Comparison of ENCODE assay signal across 13 cellular contexts in genomic region chr14:96851694-96852381, GRCh38.
"Had no signal": no experiment of that assay in that cellular context is flagged by ENCODE, and none has a peak within 500 bp of the region (broad histone marks: within the 10 kb centered on the region; RNA-seq: fewer than 3 reads in every experiment).

No MANE protein-coding gene starts in this region.

- H3K9me3 ChIP-seq: right atrium auricular region had no signal

- H3K4me3 Mint-ChIP-seq: central memory CD8-positive, alpha-beta T cell; immature natural killer cell; naive thymus-derived CD4-positive, alpha-beta T cell had no signal

- H3K4me1 ChIP-seq: right atrium auricular region had no signal

- H3K4me1 Mint-ChIP-seq: central memory CD8-positive, alpha-beta T cell; immature natural killer cell had no signal

- H3K27me3 ChIP-seq: right atrium auricular region had no signal

- ATAC-seq: left colon; naive thymus-derived CD4-positive, alpha-beta T cell had no signal

- H3K36me3 ChIP-seq: right atrium auricular region had no signal

- H3K27me3 Mint-ChIP-seq: central memory CD8-positive, alpha-beta T cell; naive thymus-derived CD4-positive, alpha-beta T cell had no signal

- DNase-seq: activated CD4-positive, alpha-beta T cell treated with anti-CD3 and anti-CD28 coated beads for 1 hour; activated naive CD4-positive, alpha-beta T cell treated with Interleukin-2 at 50 U/mL for 16 hours; cortex of kidney; effector CD8-positive, alpha-beta T cell; immature natural killer cell; left colon; stimulated activated CD4-positive, alpha-beta T cell treated with anti-CD3 and anti-CD28 coated beads, Interleukin-4, amount 100 ng/mL, for 4 hours; trophoblast cell had no signal

- H3K4me3 ChIP-seq: right atrium auricular region, skin epidermis had no signal

- H3K27ac ChIP-seq: epithelial cell of prostate, right atrium auricular region, skin epidermis had no signal

- H3K9me3 Mint-ChIP-seq: central memory CD8-positive, alpha-beta T cell; immature natural killer cell; naive thymus-derived CD4-positive, alpha-beta T cell had no signal
